8 cellular contexts compared by ENCODE assay signal in genomic region chr11:62753736-62754603, GRCh38. TPM values are rescaled to one million over a fixed set of nuclear protein-coding genes. Genes with fewer than 3 reads are reported as not detected.
DNase-seq lines count a peak whose midpoint lies in the region; ATAC-seq and TF ChIP-seq lines count a peak whose summit lies in the region.

Gene ZBTB3 (minus strand): TSS chr11:62754160. CDS start chr11:62753664, 496 bp downstream.

- H3K27ac Mint-ChIP-seq in T-helper 1 cell treated with Interleukin-12 subunit alpha and Interleukin-12 subunit beta and Interleukin-4 antibody, amounts not matched to agents 30 μg/mL and 1 μg/mL, for 36 hours, result peak within 1 kb of the TSS; percentile 97

- intact Hi-C loops in psoas muscle (cut with DNase I), result no loop called here
- intact Hi-C loops in uterus (cut with DNase I; ENCODE audit: low total_unique reads), result no loop called here

- peak within 1 kb of the TSS; percentile 64 to 68 for H3K4me3 ChIP-seq in right atrium auricular region
- peak within 1 kb of the TSS; percentile 81 for H3K4me3 ChIP-seq in psoas muscle
- peak within 1 kb of the TSS; percentile 69 to 83 for H3K4me3 ChIP-seq in uterus

- TF ChIP-seq POLR2A in uterus (IDR thresholded peaks at IDR 0.05), result peak; percentile 52 to 74

- in situ Hi-C loops in GM13977 (cut with MboI; ENCODE audit: low pct_unique_long_range_greater_than_20kb, low sequenced_read_pairs, unreplicated experiment), result no loop called here

- H3K4me1 ChIP-seq in right atrium auricular region (peaks cover 0 to 27% of the 10 kb centered on the region in 2 donors), psoas muscle (peaks cover 12% of the 10 kb centered on the region), uterus (peaks cover 0 to 5% of the 10 kb centered on the region in 2 donors)

- H3K36me3 ChIP-seq in right atrium auricular region, result peaks cover 5% of the 10 kb centered on the region
- peaks cover 5 to 18% of the 10 kb centered on the region in 2 donors for H3K36me3 ChIP-seq in psoas muscle (ENCODE audit: insufficient read depth in 1 of 2, low read depth in 1 of 2)
- H3K36me3 ChIP-seq in uterus, result no peaks in the 10 kb centered on the region

- H3K27ac ChIP-seq in right atrium auricular region (peak within 1 kb of the TSS; percentile 89 to 94), psoas muscle (peak within 1 kb of the TSS; percentile 92), uterus (peak within 1 kb of the TSS; percentile 91 to 92)

- peaks cover 3% of the 10 kb centered on the region for H3K36me3 Mint-ChIP-seq in T-helper 1 cell treated with Interleukin-12 subunit alpha and Interleukin-12 subunit beta and Interleukin-4 antibody, amounts not matched to agents 30 μg/mL and 1 μg/mL, for 36 hours (ENCODE audit: low read depth)

- H3K27me3 ChIP-seq in right atrium auricular region (no peaks in the 10 kb centered on the region), psoas muscle (ENCODE audit: insufficient read depth in 3 of 3, low read length in 2 of 3) (no peaks in the 10 kb centered on the region), uterus (no peaks in the 10 kb centered on the region)

- H3K4me1 Mint-ChIP-seq in T-helper 1 cell treated with Interleukin-12 subunit alpha and Interleukin-12 subunit beta and Interleukin-4 antibody, amounts not matched to agents 30 μg/mL and 1 μg/mL, for 36 hours (ENCODE audit: low read depth), result peaks cover 16% of the 10 kb centered on the region

- 0 to 1% (median 0%) methylated on average over 46 to 47 of the region's 47 CpGs for WGBS in psoas muscle, 3 donors

- ATAC-seq in HG02884 (IDR thresholded peaks at IDR 0.05; ENCODE audit: unreplicated experiment) (peak; percentile 90), psoas muscle (peak; percentile 97 to 99 (median 98))

- DNase-seq in GM13977 (ENCODE audit: low spot score), result peak; percentile 94
- peak; percentile 97 for DNase-seq in NCI-H1694 (lab: John Stamatoyannopoulos, UW)
- DNase-seq in amygdala (lab: John Stamatoyannopoulos, UW), result peak; percentile 43 to 100 (median 99)
- DNase-seq in right atrium auricular region (ENCODE audit: low spot score), result peak; percentile 99
- DNase-seq in psoas muscle, result peak; percentile 96 to 98
- peak; percentile 96 to 98 for DNase-seq in uterus

- H3K27me3 Mint-ChIP-seq in T-helper 1 cell treated with Interleukin-12 subunit alpha and Interleukin-12 subunit beta and Interleukin-4 antibody, amounts not matched to agents 30 μg/mL and 1 μg/mL, for 36 hours (ENCODE audit: low read depth), result no peaks in the 10 kb centered on the region

- H3K4me3 Mint-ChIP-seq in T-helper 1 cell treated with Interleukin-12 subunit alpha and Interleukin-12 subunit beta and Interleukin-4 antibody, amounts not matched to agents 30 μg/mL and 1 μg/mL, for 36 hours, result peak within 1 kb of the TSS; percentile 96

- H3K9me3 Mint-ChIP-seq in T-helper 1 cell treated with Interleukin-12 subunit alpha and Interleukin-12 subunit beta and Interleukin-4 antibody, amounts not matched to agents 30 μg/mL and 1 μg/mL, for 36 hours, result no peaks in the 10 kb centered on the region

- H3K9me3 ChIP-seq in right atrium auricular region (no peaks in the 10 kb centered on the region), psoas muscle (no peaks in the 10 kb centered on the region), uterus (no peaks in the 10 kb centered on the region)

- TF ChIP-seq CTCF in GM13977 (IDR thresholded peaks at IDR 0.05; ENCODE audit: extremely low read depth, insufficient read depth, missing control alignments) (no peak), right atrium auricular region (IDR thresholded peaks at IDR 0.05) (no peak), psoas muscle (IDR thresholded peaks at IDR 0.05) (no peak), uterus (IDR thresholded peaks at IDR 0.05) (peak in 2 of 4 experiments; percentile 5 to 43)

RNA-seq across cellular contexts. Expression of gene ZBTB3, which starts in this region (rescaled TPM):
- total RNA-seq in right atrium auricular region (1 to 10 TPM; 5.1 to 7.8 TPM), psoas muscle (1 to 10 TPM; 5.4 to 8.7 (median 6.5) TPM), uterus (10 to 100 TPM in 3 of 4 donors, under 1 TPM in 1; 0.59 to 28.9 (median 18.3) TPM)
- 1 to 10 TPM; 1.5 to 3.5 (median 2.1) TPM for polyA plus RNA-seq in psoas muscle

Comparison
In these comparisons a context has a peak if more than half of its experiments do, and no peak if none do; other contexts are left out.
1. Peak in every context shown above with its lines: DNase-seq, ATAC-seq, H3K4me3 ChIP-seq and H3K27ac ChIP-seq.